Comparison of ENCODE assay signal across 8 cellular contexts in the genomic region with DNA sequence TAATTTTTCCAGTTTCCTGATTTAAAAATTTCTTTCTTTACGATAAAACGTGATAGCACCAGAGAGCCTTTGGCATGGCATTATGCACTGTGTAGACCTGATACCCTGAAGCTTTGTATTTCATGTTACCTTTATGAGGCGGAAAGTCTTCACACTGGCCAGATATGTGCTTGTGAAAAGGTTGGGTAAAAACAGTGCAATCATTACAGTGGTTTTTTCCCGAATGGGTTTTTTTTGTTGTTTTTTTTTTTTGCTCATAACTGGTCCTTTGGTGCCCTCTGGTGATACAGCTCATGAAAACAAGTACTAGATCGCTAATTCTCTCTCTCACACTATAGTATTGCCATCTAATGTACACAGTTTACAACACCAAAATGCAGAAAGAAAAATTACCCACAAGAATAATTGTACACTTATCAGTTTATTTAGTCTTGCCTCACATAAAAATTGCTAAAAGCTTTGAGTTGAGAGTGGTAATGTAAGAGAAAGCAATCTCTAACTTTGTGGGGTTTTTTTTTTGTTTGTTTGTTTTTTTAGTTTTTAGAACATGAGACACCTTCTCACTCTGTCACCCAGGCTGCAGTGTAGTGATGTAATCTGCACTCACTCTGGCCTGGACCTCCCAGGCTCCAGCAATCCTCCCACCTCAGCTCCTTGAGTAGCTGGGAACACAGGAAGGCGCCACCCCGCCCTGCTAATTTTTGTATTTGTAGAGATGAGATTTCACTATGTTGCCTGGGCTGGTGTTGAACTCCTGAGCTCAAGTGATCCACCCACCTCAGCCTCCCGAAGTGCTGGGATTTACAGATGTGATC. TPM values are rescaled to one million over a fixed set of nuclear protein-coding genes. Genes with fewer than 3 reads are reported as not detected.
DNase-seq lines count a peak whose midpoint lies in the region; ATAC-seq and TF ChIP-seq lines count a peak whose summit lies in the region.

No MANE protein-coding gene starts in this region.

- H3K27me3 ChIP-seq in ovary: no peaks in the 10 kb centered on the region

- H3K4me3 ChIP-seq in astrocyte of the spinal cord (ENCODE audit: low read depth, low read length) (no peak overlapping the region), ovary (no peak overlapping the region)

- peak; percentile 73 for ATAC-seq in GM21786 (IDR thresholded peaks at IDR 0.05; ENCODE audit: unreplicated experiment)

- no peak for TF ChIP-seq EP300 in ovary (IDR thresholded peaks at IDR 0.05)

- TF ChIP-seq POLR2A in ovary (IDR thresholded peaks at IDR 0.05): no peak

- intact Hi-C loops in ovary (cut with DNase I): loop anchor here in 3 of 4 donors (5.0 to 10.0 kb wide), 3 partner anchors 196 to 309 kb away; no protein-coding TSS in a partner anchor

- no peak overlapping the region for H3K27ac ChIP-seq in ovary

- peak; percentile 4 for DNase-seq in NCI-H146 (lab: John Stamatoyannopoulos, UW)
- no peak for DNase-seq in NCI-H146 treated with DMSO at 0.1 percent for 48 hours (lab: John Stamatoyannopoulos, UW; ENCODE audit: unreplicated experiment)
- DNase-seq in NCI-H1105 (lab: John Stamatoyannopoulos, UW): peak; percentile 9
- peak; percentile 69 for DNase-seq in astrocyte of the spinal cord (ENCODE audit: low read depth, low spot score)
- peak; percentile 46 for DNase-seq in iris pigment epithelial cell (ENCODE audit: low read depth)
- peak; percentile 86 for DNase-seq in superior temporal gyrus (ENCODE audit: extremely low spot score)
- DNase-seq in ovary: no peak

- peak; percentile 52 for TF ChIP-seq CTCF in astrocyte of the spinal cord (IDR thresholded peaks at IDR 0.05; ENCODE audit: low read depth, low read length)
- TF ChIP-seq CTCF in ovary (IDR thresholded peaks at IDR 0.05): no peak

- H3K4me1 ChIP-seq in ovary (ENCODE audit: insufficient read depth): peaks cover 1% of the 10 kb centered on the region

- H3K36me3 ChIP-seq in ovary: no peaks in the 10 kb centered on the region

- in situ Hi-C loops in astrocyte of the spinal cord (cut with HindIII; ENCODE audit: low sequenced_read_pairs): no loop called here

- no peaks in the 10 kb centered on the region for H3K9me3 ChIP-seq in ovary

- 33 to 39% (median 35%) methylated on average over 8 of the region's 8 CpGs for WGBS in ovary, 3 donors

RNA-seq across cellular contexts. Expression of gene SPCS3, which starts 21.3 kb away (rescaled TPM):
- 10 to 100 TPM; 41.7 to 89.3 (median 63.8) TPM for total RNA-seq in ovary
- 10 to 100 TPM; 18.5 to 39.0 TPM for polyA plus RNA-seq in ovary

Comparison
In these comparisons a context has a peak if more than half of its experiments do, and no peak if none do; other contexts are left out.
1. DNase-seq: peak in NCI-H146 (single experiment), NCI-H1105 (single experiment), astrocyte of the spinal cord (single experiment), iris pigment epithelial cell (single experiment) and superior temporal gyrus (single experiment); none in NCI-H146 treated with DMSO at 0.1 percent for 48 hours (single experiment) and ovary (0 of 5).